In the genomic region with DNA sequence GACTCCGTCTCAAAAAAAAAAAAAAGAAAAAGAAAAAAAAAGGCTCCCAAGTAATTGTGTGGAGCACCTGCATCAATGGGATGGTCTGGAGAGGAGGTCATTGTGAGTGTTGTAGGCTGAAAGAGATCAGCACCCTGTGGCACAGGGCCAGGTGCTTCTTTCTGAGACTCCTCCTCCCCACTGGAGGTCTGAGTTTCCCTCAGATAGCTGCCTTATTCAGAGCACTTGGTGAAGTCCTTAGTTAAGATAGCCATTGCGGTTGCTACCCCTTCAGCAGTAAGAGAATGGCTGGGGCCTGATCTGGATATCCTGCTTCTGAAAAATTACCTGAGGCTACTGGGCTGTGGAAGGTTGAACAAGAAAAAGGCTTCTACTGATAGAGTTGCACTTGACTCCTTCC, we compare ENCODE assay signal across 1 cellular context.
TF ChIP-seq lines count a peak whose summit lies in the region.

No MANE protein-coding gene starts in this region.

TF ChIP-seq in K562, 482 proteins besides CTCF, POLR2A, EP300 and RAD21 (continued from another document):
- TF ChIP-seq, protein P1, sequence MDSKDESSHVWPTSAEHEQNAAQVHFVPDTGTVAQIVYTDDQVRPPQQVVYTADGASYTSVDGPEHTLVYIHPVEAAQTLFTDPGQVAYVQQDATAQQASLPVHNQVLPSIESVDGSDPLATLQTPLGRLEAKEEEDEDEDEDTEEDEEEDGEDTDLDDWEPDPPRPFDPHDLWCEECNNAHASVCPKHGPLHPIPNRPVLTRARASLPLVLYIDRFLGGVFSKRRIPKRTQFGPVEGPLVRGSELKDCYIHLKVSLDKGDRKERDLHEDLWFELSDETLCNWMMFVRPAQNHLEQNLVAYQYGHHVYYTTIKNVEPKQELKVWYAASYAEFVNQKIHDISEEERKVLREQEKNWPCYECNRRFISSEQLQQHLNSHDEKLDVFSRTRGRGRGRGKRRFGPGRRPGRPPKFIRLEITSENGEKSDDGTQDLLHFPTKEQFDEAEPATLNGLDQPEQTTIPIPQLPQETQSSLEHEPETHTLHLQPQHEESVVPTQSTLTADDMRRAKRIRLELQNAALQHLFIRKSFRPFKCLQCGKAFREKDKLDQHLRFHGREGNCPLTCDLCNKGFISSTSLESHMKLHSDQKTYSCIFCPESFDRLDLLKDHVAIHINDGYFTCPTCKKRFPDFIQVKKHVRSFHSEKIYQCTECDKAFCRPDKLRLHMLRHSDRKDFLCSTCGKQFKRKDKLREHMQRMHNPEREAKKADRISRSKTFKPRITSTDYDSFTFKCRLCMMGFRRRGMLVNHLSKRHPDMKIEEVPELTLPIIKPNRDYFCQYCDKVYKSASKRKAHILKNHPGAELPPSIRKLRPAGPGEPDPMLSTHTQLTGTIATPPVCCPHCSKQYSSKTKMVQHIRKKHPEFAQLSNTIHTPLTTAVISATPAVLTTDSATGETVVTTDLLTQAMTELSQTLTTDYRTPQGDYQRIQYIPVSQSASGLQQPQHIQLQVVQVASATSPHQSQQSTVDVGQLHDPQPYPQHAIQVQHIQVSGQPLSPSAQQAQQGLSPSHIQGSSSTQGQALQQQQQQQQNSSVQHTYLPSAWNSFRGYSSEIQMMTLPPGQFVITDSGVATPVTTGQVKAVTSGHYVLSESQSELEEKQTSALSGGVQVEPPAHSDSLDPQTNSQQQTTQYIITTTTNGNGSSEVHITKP (IDR thresholded peaks at IDR 0.05; ENCODE audit: partially characterized antibody): peak; percentile 53
- TF ChIP-seq HDAC2 (IDR thresholded peaks at IDR 0.05) (no peak), ZEB2 (IDR thresholded peaks at IDR 0.05) (no peak), ZNF77 (CRISPR knock-in tag; IDR thresholded peaks at IDR 0.05) (no peak), POLR3G (IDR thresholded peaks at IDR 0.05; ENCODE audit: extremely low read depth, insufficient read length, insufficient replicate concordance) (no peak), ZNF263 (CRISPR knock-in tag; IDR thresholded peaks at IDR 0.05; ENCODE audit: borderline replicate concordance) (peak; percentile 83), NFRKB (IDR thresholded peaks at IDR 0.05; ENCODE audit: low read depth) (no peak), ZNF165 (CRISPR knock-in tag; IDR thresholded peaks at IDR 0.05; ENCODE audit: borderline replicate concordance) (no peak), SRSF1 (IDR thresholded peaks at IDR 0.05; ENCODE audit: low read depth, low read length) (no peak)
- TF ChIP-seq, protein P2, sequence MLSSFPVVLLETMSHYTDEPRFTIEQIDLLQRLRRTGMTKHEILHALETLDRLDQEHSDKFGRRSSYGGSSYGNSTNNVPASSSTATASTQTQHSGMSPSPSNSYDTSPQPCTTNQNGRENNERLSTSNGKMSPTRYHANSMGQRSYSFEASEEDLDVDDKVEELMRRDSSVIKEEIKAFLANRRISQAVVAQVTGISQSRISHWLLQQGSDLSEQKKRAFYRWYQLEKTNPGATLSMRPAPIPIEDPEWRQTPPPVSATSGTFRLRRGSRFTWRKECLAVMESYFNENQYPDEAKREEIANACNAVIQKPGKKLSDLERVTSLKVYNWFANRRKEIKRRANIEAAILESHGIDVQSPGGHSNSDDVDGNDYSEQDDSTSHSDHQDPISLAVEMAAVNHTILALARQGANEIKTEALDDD (IDR thresholded peaks at IDR 0.05): peak; percentile 38; the same call in 1 of the 2 replicates
